In the genomic region with DNA sequence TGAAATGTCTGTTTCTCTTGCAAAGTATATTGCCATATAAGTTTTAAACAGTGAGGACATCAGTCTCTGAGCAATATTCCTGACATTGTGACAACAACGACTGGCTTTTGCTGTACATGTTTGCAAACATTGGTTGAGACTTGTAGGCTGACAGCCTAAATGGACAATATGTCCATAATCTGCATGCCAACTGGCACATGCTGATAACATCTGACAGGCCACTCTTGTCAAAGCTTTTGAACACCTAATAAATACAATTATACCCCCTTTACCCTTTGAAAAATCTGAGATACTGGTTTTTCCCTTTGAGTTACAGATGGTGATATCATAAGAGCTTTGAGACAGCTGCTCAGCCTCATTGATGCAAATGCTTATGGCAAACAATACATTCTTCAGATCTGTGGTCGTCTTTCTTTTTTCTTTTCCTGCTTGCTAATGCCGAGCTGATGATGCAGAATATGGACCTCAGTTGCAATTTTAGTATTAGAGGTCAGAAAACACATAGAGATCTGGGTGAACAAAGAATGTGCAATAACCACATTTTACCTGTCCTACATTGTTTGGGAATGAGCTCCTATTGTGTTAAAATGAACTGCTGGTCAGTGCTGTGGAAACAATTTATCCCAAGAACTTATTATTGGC, we compare ENCODE assay signal across 22 cellular contexts.
DNase-seq lines count a peak whose midpoint lies in the region; ATAC-seq and TF ChIP-seq lines count a peak whose summit lies in the region.
"Had no signal": no experiment of that assay in that cellular context is flagged by ENCODE, and none has a peak within 500 bp of the region (broad histone marks: within the 10 kb centered on the region; RNA-seq: fewer than 3 reads in every experiment).

No MANE protein-coding gene starts in this region.

- no peak overlapping the region for H3K4me3 ChIP-seq in heart left ventricle
- H3K4me3 ChIP-seq: pancreas, SK-N-MC, suprapubic skin had no signal

- H3K27ac ChIP-seq in heart left ventricle = no peak overlapping the region
- H3K27ac ChIP-seq: pancreas, SK-N-MC, suprapubic skin had no signal

- H3K9me3 ChIP-seq in heart left ventricle = no peaks in the 10 kb centered on the region
- H3K9me3 ChIP-seq: pancreas, suprapubic skin had no signal

- DNase-seq in SHP77 treated with DMSO at 0.1 percent for 48 hours (lab: John Stamatoyannopoulos, UW) = peak; percentile 15
- no peak for DNase-seq in SHP77 (lab: John Stamatoyannopoulos, UW)
- DNase-seq in NCI-H526 treated with DMSO at 0.1 percent for 48 hours (lab: John Stamatoyannopoulos, UW) = peak; percentile 83
- peak; percentile 21 for DNase-seq in fibroblast of peridontal ligament (ENCODE audit: extremely low read depth)
- no peak for DNase-seq in heart left ventricle
- no peak for DNase-seq in NCI-H2081 treated with DMSO at 0.1 percent for 48 hours (lab: John Stamatoyannopoulos, UW)
- DNase-seq: activated CD4-positive, alpha-beta T cell treated with anti-CD3 and anti-CD28 coated beads for 48 hours; activated naive CD4-positive, alpha-beta T cell treated with anti-CD3 and anti-CD28 coated beads, Interleukin-2, amount 10 ng/mL, durations not matched to agents 7 days and 5 days; amygdala; Calu3; effector CD8-positive, alpha-beta T cell; GF-D8; H9; left cardiac atrium; mesendoderm; naive B cell; pancreas had no signal

- TF ChIP-seq POLR2A in heart left ventricle (IDR thresholded peaks at IDR 0.05) = no peak

- WGBS in heart left ventricle, 4 donors = 67 to 79% (median 73%) methylated on average over 3 of the region's 3 CpGs

- no peak for TF ChIP-seq CTCF in heart left ventricle (IDR thresholded peaks at IDR 0.05)

- peaks cover 0 to 12% (median 0%) of the 10 kb centered on the region in 12 donors for H3K4me1 ChIP-seq in heart left ventricle

- no peaks in the 10 kb centered on the region for H3K27me3 ChIP-seq in heart left ventricle
- H3K27me3 ChIP-seq: pancreas, suprapubic skin had no signal

- no peak for ATAC-seq in GM21786 (IDR thresholded peaks at IDR 0.05; ENCODE audit: unreplicated experiment)
- ATAC-seq in heart left ventricle = no peak
- ATAC-seq: esophagus mucosa, left cardiac atrium, pancreas, sciatic nerve had no signal

- no peaks in the 10 kb centered on the region for H3K36me3 ChIP-seq in heart left ventricle
- H3K36me3 ChIP-seq: pancreas, suprapubic skin had no signal

- intact Hi-C loops in heart left ventricle (cut with DNase I) = loop anchor here (2.0 to 10.0 kb wide), 6 partner anchors 138 to 1229 kb away; no protein-coding TSS in a partner anchor

Comparison
In these comparisons a context has a peak if more than half of its experiments do, and no peak if none do; other contexts are left out.
1. DNase-seq: peak in SHP77 treated with DMSO at 0.1 percent for 48 hours (single experiment), NCI-H526 treated with DMSO at 0.1 percent for 48 hours (single experiment) and fibroblast of peridontal ligament (single experiment); none in SHP77 (0 of 2), heart left ventricle (0 of 5) and NCI-H2081 treated with DMSO at 0.1 percent for 48 hours (single experiment).